Comparison of ENCODE assay signal across 22 cellular contexts in genomic region chr6:142912125-142912524, GRCh38. TPM values are rescaled to one million over a fixed set of nuclear protein-coding genes. Genes with fewer than 3 reads are reported as not detected.
A peak's percentile ranks its signal among the peaks of the same experiment; 100 is the strongest.
DNase-seq lines count a peak whose midpoint lies in the region; ATAC-seq, FAIRE-seq and TF ChIP-seq lines count a peak whose summit lies in the region.
"Had no signal": no experiment of that assay in that cellular context is flagged by ENCODE, and none has a peak within 500 bp of the region (broad histone marks: within the 10 kb centered on the region; RNA-seq: fewer than 3 reads in every experiment).

No MANE protein-coding gene starts in this region.

- H4K20me1 ChIP-seq in OCI-LY3 (ENCODE audit: insufficient read depth, low read length) = peaks cover 10% of the 10 kb centered on the region; the same call in 1 of the 2 replicates

- DNase-seq in activated T-cell treated with anti-CD3 and anti-CD28 coated beads, Interleukin-2, amount 50 U/mL, for 4 hours = no peak
- no peak for DNase-seq in activated T-cell treated with anti-CD3 and anti-CD28 coated beads for 4 hours
- no peak for DNase-seq in central memory CD8-positive, alpha-beta T cell (ENCODE audit: low spot score in 2 of 2)
- no peak for DNase-seq in natural killer cell treated with Interleukin-12 subunit alpha and Interleukin-12 subunit beta and Interleukin-15 and Interleukin-18, amount 100 ng/mL, for 72 hours (ENCODE audit: low spot score)
- DNase-seq in HTR-8/SVneo (ENCODE audit: insufficient read length, low spot score) = no peak
- DNase-seq in urothelium cell line (ENCODE audit: low spot score) = no peak
- no peak for DNase-seq in vagina (ENCODE audit: extremely low spot score in 2 of 2)
- DNase-seq: ACHN; activated CD4-positive, CD25-positive, alpha-beta regulatory T cell treated with anti-CD3 and anti-CD28 coated beads, Interleukin-2, amount 50 U/mL, for 72 hours; COR-L47; endodermal cell; heart left ventricle; left colon; MG63; midbrain; NCI-H446; retina; substantia nigra had no signal

- FAIRE-seq in HTR-8/SVneo (lab: Jason Lieb, UNC) (no peak), urothelium cell line (lab: Jason Lieb, UNC) (no peak)
- FAIRE-seq: astrocyte had no signal

- H3K4me1 ChIP-seq in OCI-LY3 (ENCODE audit: low read length) (peaks cover 54% of the 10 kb centered on the region), vagina (no peaks in the 10 kb centered on the region)

- peaks cover 53% of the 10 kb centered on the region for H3K79me2 ChIP-seq in OCI-LY3 (ENCODE audit: low read length)

- H3K9me3 Mint-ChIP-seq in activated T-cell treated with anti-CD3 and anti-CD28 coated beads, Interleukin-2, amount 50 U/mL, for 4 hours = peaks cover 3% of the 10 kb centered on the region
- H3K9me3 Mint-ChIP-seq in central memory CD8-positive, alpha-beta T cell = no peaks in the 10 kb centered on the region
- peaks cover 4% of the 10 kb centered on the region for H3K9me3 Mint-ChIP-seq in natural killer cell treated with Interleukin-12 subunit alpha and Interleukin-12 subunit beta and Interleukin-15 and Interleukin-18, amount 100 ng/mL, for 72 hours

- intact Hi-C loops in vagina (cut with DNase I) = no loop called here

- no peak for TF ChIP-seq POLR2A in vagina (IDR thresholded peaks at IDR 0.05)

- H3K36me3 ChIP-seq in OCI-LY3 (replicated peaks; ENCODE audit: low read depth, low read length) (peaks cover 16% of the 10 kb centered on the region), vagina (no peaks in the 10 kb centered on the region)
- H3K36me3 ChIP-seq: MG63, neutrophil had no signal

- H3K27ac Mint-ChIP-seq in central memory CD8-positive, alpha-beta T cell (ENCODE audit: low read depth) = peak overlapping the region; percentile 98
- peak overlapping the region; percentile 96 for H3K27ac Mint-ChIP-seq in natural killer cell treated with Interleukin-12 subunit alpha and Interleukin-12 subunit beta and Interleukin-15 and Interleukin-18, amount 100 ng/mL, for 72 hours
- H3K27ac Mint-ChIP-seq: endodermal cell had no signal

- no peaks in the 10 kb centered on the region for H3K27me3 ChIP-seq in OCI-LY3 (ENCODE audit: low read depth, low read length)
- no peaks in the 10 kb centered on the region for H3K27me3 ChIP-seq in vagina
- H3K27me3 ChIP-seq: heart left ventricle, MG63, neutrophil had no signal

- no peak overlapping the region for H2AFZ ChIP-seq in OCI-LY3 (ENCODE audit: low read depth, low read length)

- H3K36me3 Mint-ChIP-seq in activated T-cell treated with anti-CD3 and anti-CD28 coated beads, Interleukin-2, amount 50 U/mL, for 4 hours (ENCODE audit: insufficient read depth) = peaks cover 27% of the 10 kb centered on the region
- H3K36me3 Mint-ChIP-seq in central memory CD8-positive, alpha-beta T cell (ENCODE audit: insufficient read depth) = peaks cover 3% of the 10 kb centered on the region
- H3K36me3 Mint-ChIP-seq in natural killer cell treated with Interleukin-12 subunit alpha and Interleukin-12 subunit beta and Interleukin-15 and Interleukin-18, amount 100 ng/mL, for 72 hours = peaks cover 15% of the 10 kb centered on the region

- peaks cover 92% of the 10 kb centered on the region for H3K4me1 Mint-ChIP-seq in activated T-cell treated with anti-CD3 and anti-CD28 coated beads, Interleukin-2, amount 50 U/mL, for 4 hours (ENCODE audit: low read depth)
- H3K4me1 Mint-ChIP-seq in central memory CD8-positive, alpha-beta T cell = peaks cover 73% of the 10 kb centered on the region
- peaks cover 61 to 70% of the 10 kb centered on the region in 2 donors for H3K4me1 Mint-ChIP-seq in natural killer cell treated with Interleukin-12 subunit alpha and Interleukin-12 subunit beta and Interleukin-15 and Interleukin-18, amount 100 ng/mL, for 72 hours (ENCODE audit: low read depth in 2 of 2)

- H3K27me3 Mint-ChIP-seq in activated T-cell treated with anti-CD3 and anti-CD28 coated beads, Interleukin-2, amount 50 U/mL, for 4 hours (ENCODE audit: low read depth) = no peaks in the 10 kb centered on the region
- no peaks in the 10 kb centered on the region for H3K27me3 Mint-ChIP-seq in central memory CD8-positive, alpha-beta T cell
- no peaks in the 10 kb centered on the region for H3K27me3 Mint-ChIP-seq in natural killer cell treated with Interleukin-12 subunit alpha and Interleukin-12 subunit beta and Interleukin-15 and Interleukin-18, amount 100 ng/mL, for 72 hours

- H3K4me3 Mint-ChIP-seq in activated T-cell treated with anti-CD3 and anti-CD28 coated beads, Interleukin-2, amount 50 U/mL, for 4 hours = peak overlapping the region; percentile 70
- peak overlapping the region; percentile 78 for H3K4me3 Mint-ChIP-seq in central memory CD8-positive, alpha-beta T cell
- peak overlapping the region; percentile 83 for H3K4me3 Mint-ChIP-seq in natural killer cell treated with Interleukin-12 subunit alpha and Interleukin-12 subunit beta and Interleukin-15 and Interleukin-18, amount 100 ng/mL, for 72 hours
- H3K4me3 Mint-ChIP-seq: endodermal cell had no signal

- H3K9ac ChIP-seq in OCI-LY3 (ENCODE audit: low read length) = no peak overlapping the region

- peak overlapping the region; percentile 78; the same call in 1 of the 2 replicates for H3K4me2 ChIP-seq in OCI-LY3 (ENCODE audit: low read length)

- H3K27ac ChIP-seq in OCI-LY3 (ENCODE audit: low read length) (peak overlapping the region; percentile 97; the same call in 1 of the 2 replicates), vagina (no peak overlapping the region)
- H3K27ac ChIP-seq: neutrophil had no signal

- TF ChIP-seq CTCF in OCI-LY3 (IDR thresholded peaks at IDR 0.05; ENCODE audit: low read depth, low read length) (no peak), vagina (IDR thresholded peaks at IDR 0.05) (no peak)

- H3K4me3 ChIP-seq in OCI-LY3 (ENCODE audit: low read length) = peak overlapping the region; percentile 49; the same call in 1 of the 2 replicates
- H3K4me3 ChIP-seq in vagina = no peak overlapping the region
- H3K4me3 ChIP-seq: MG63 had no signal

- no peak for ATAC-seq in activated T-cell treated with anti-CD3 and anti-CD28 coated beads, Interleukin-2, amount 50 U/mL, for 4 hours
- no peak for ATAC-seq in central memory CD8-positive, alpha-beta T cell (replicated peaks; ENCODE audit: extremely low read depth, poor library complexity, severe bottlenecking)
- ATAC-seq in natural killer cell treated with Interleukin-12 subunit alpha and Interleukin-12 subunit beta and Interleukin-15 and Interleukin-18, amount 100 ng/mL, for 72 hours = no peak
- ATAC-seq: heart left ventricle, left colon, Right ventricle myocardium inferior had no signal

- H3K9me3 ChIP-seq in OCI-LY3 (ENCODE audit: insufficient read depth, low read length) = no peaks in the 10 kb centered on the region
- H3K9me3 ChIP-seq in vagina = no peaks in the 10 kb centered on the region
- H3K9me3 ChIP-seq: heart left ventricle, neutrophil had no signal

RNA-seq across cellular contexts. Expression of gene HIVEP2, which starts 32.9 kb away (rescaled TPM):
- 10 to 100 TPM; 34.9 to 40.9 (median 36.3) TPM for total RNA-seq in activated T-cell treated with anti-CD3 and anti-CD28 coated beads, Interleukin-2, amount 50 U/mL, for 4 hours
- total RNA-seq in natural killer cell treated with Interleukin-12 subunit alpha and Interleukin-12 subunit beta and Interleukin-15 and Interleukin-18, amount 100 ng/mL, for 72 hours = 10 to 100 TPM; 45.7 to 58.1 TPM
- total RNA-seq in vagina = 24.6 TPM
